In genomic region chr21:29448766-29449165, GRCh38 we compare ENCODE assay signal across 20 cellular contexts.
"Had no signal": no experiment of that assay in that cellular context is flagged by ENCODE, and none has a peak within 500 bp of the region (broad histone marks: within the 10 kb centered on the region; RNA-seq: fewer than 3 reads in every experiment).

No MANE protein-coding gene starts in this region.

- H3K27me3 Mint-ChIP-seq: activated CD8-positive, alpha-beta memory T cell treated with anti-CD3 and anti-CD28 coated beads, Interleukin-2, amount 10 ng/mL, durations not matched to agents 7 days and 5 days; central memory CD8-positive, alpha-beta T cell; naive B cell had no signal

- H3K27ac Mint-ChIP-seq: naive B cell had no signal

- H3K27ac ChIP-seq: brain microvascular endothelial cell, coronary artery, esophagus squamous epithelium, left lung, pancreas, SJCRH30, thoracic aorta had no signal

- H3K4me3 Mint-ChIP-seq: central memory CD8-positive, alpha-beta T cell; naive B cell had no signal

- H3K9me3 Mint-ChIP-seq: central memory CD8-positive, alpha-beta T cell had no signal

- DNase-seq: activated CD4-positive, alpha-beta T cell treated with anti-CD3 and anti-CD28 coated beads for 48 hours; activated CD8-positive, alpha-beta memory T cell treated with anti-CD3 and anti-CD28 coated beads, Interleukin-2, amount 10 ng/mL, durations not matched to agents 7 days and 5 days; activated T-cell treated with anti-CD3 and anti-CD28 coated beads, Interleukin-2, amount 50 U/mL, for 48 hours; anterior cingulate cortex; brain microvascular endothelial cell; effector CD8-positive, alpha-beta T cell; esophagus squamous epithelium; glutamatergic neuron; hypothalamus; kidney; left lung; naive B cell; pancreas; SJCRH30; T1000; upper lobe of right lung had no signal

- H3K36me3 ChIP-seq: brain microvascular endothelial cell, esophagus squamous epithelium, left lung, pancreas, SJCRH30, thoracic aorta, upper lobe of right lung had no signal

- H3K4me3 ChIP-seq: coronary artery, esophagus squamous epithelium, left lung, pancreas, SJCRH30, thoracic aorta, upper lobe of right lung had no signal

- H3K4me1 Mint-ChIP-seq: central memory CD8-positive, alpha-beta T cell had no signal

- H3K27me3 ChIP-seq: brain microvascular endothelial cell, esophagus squamous epithelium, left lung, pancreas, SJCRH30, upper lobe of right lung had no signal

- ATAC-seq: left lung, pancreas, sciatic nerve had no signal

- H3K9me3 ChIP-seq: pancreas, SJCRH30, thoracic aorta had no signal

- H3K4me1 ChIP-seq: esophagus squamous epithelium, left lung, pancreas, SJCRH30, upper lobe of right lung had no signal
